In the genomic region with DNA sequence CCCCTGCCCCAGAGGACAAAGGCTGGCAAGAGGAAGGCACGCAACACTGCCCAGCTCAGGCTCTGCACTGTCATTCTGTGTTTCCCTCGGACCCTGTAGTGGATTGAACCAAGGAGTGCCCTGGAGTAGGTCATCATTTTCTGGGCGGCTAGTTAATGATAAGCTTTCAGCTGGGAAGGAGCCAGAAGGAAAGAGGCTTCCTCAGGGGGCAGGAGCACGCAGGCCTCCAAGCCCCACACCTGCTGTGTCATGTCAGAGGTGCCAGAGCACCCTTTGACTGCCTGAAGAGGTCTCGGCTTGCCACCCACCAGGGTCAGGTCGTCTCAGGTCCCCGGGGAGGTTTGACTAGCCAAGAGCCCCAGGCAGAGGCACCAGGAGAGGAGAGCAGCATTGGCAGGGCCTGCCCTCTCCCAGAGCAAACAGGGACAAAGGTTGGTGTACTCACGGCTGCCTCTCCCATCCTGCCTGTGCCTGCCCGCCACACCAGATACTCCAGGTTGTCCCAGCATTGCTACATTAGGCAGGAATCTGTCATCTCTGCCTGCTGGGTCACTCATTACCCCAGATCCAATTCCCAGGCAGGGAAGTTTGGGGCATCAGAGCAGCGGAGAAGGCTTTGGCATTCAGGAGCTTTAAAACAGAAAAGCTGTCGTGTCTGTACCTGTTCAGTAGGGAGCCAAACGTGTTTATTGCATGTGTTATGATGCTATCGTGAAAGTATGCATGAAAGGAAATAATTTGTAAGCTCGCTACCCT, we compare ENCODE assay signal across 10 cellular contexts. TPM values are rescaled to one million over a fixed set of nuclear protein-coding genes. Genes with fewer than 3 reads are reported as not detected.
DNase-seq lines count a peak whose midpoint lies in the region; ATAC-seq and TF ChIP-seq lines count a peak whose summit lies in the region.
"Had no signal": no experiment of that assay in that cellular context is flagged by ENCODE, and none has a peak within 500 bp of the region (broad histone marks: within the 10 kb centered on the region; RNA-seq: fewer than 3 reads in every experiment).

No MANE protein-coding gene starts in this region.

- peak overlapping the region; percentile 86 to 88 for H3K4ac ChIP-seq in mesenchymal stem cell (ENCODE audit: low read depth in 1 of 2, low read length in 2 of 2)

- peak overlapping the region; percentile 72 to 97 for H2BK12ac ChIP-seq in mesenchymal stem cell (ENCODE audit: low read length in 2 of 2)

- peak overlapping the region; percentile 26 for H2BK15ac ChIP-seq in mesenchymal stem cell (ENCODE audit: low read depth, poor library complexity, severe bottlenecking)

- H2BK5ac ChIP-seq in mesenchymal stem cell (ENCODE audit: low read depth, low read length, poor library complexity, severe bottlenecking), result peak overlapping the region; percentile 80

- H3K27me3 ChIP-seq in duodenal mucosa (ENCODE audit: control insufficient read depth in 1 of 2, insufficient read depth in 2 of 2, low read length in 2 of 2) (no peaks in the 10 kb centered on the region), mesenchymal stem cell (ENCODE audit: control insufficient read depth in 1 of 2, insufficient read depth in 1 of 2, low read length in 2 of 2) (no peaks in the 10 kb centered on the region), thyroid gland (no peaks in the 10 kb centered on the region)
- H3K27me3 ChIP-seq: MG63 had no signal

- H2AFZ ChIP-seq in mesenchymal stem cell (ENCODE audit: low read depth, low read length), result no peak overlapping the region

- no peak for TF ChIP-seq POLR2A in thyroid gland (IDR thresholded peaks at IDR 0.05)

- H2BK120ac ChIP-seq in mesenchymal stem cell (ENCODE audit: low read depth, low read length), result peak overlapping the region; percentile 36

- no peaks in the 10 kb centered on the region for H3K36me3 ChIP-seq in duodenal mucosa (ENCODE audit: control insufficient read depth in 1 of 2, insufficient read depth in 2 of 2, low read length in 2 of 2)
- peaks cover 3 to 7% of the 10 kb centered on the region in 2 experiments for H3K36me3 ChIP-seq in mesenchymal stem cell (ENCODE audit: control insufficient read depth in 1 of 2, insufficient read depth in 2 of 2, low read depth in 1 of 2, low read length in 2 of 2)
- H3K36me3 ChIP-seq in thyroid gland, result no peaks in the 10 kb centered on the region
- H3K36me3 ChIP-seq: MG63 had no signal

- peak overlapping the region; percentile 19 to 52 for H3K4me3 ChIP-seq in duodenal mucosa (ENCODE audit: low read depth in 1 of 2, low read length in 2 of 2)
- no peak overlapping the region for H3K4me3 ChIP-seq in mesenchymal stem cell (ENCODE audit: insufficient read depth in 1 of 2, low read depth in 1 of 2, low read length in 2 of 2)
- no peak overlapping the region for H3K4me3 ChIP-seq in thyroid gland (replicated peaks in 1 of 3)
- H3K4me3 ChIP-seq: MG63, SK-N-MC had no signal

- peak overlapping the region; percentile 75 to 88 for H3K18ac ChIP-seq in mesenchymal stem cell (ENCODE audit: low read depth in 1 of 2, low read length in 2 of 2)

- TF ChIP-seq CTCF in thyroid gland (IDR thresholded peaks at IDR 0.05), result no peak

- H3K9me3 ChIP-seq in duodenal mucosa (ENCODE audit: control insufficient read depth in 1 of 2, low read length in 2 of 2), result no peaks in the 10 kb centered on the region
- no peaks in the 10 kb centered on the region for H3K9me3 ChIP-seq in mesenchymal stem cell (ENCODE audit: control insufficient read depth, low read length)
- H3K9me3 ChIP-seq in thyroid gland, result no peaks in the 10 kb centered on the region
- H3K9me3 ChIP-seq: MG63 had no signal

- H3K9ac ChIP-seq in duodenal mucosa (ENCODE audit: low read depth in 1 of 2, low read length in 2 of 2), result peak overlapping the region; percentile 53 to 64
- H3K9ac ChIP-seq in mesenchymal stem cell (ENCODE audit: low read length), result no peak overlapping the region

- ATAC-seq in GM19452 (IDR thresholded peaks at IDR 0.05; ENCODE audit: unreplicated experiment), result no peak
- no peak for ATAC-seq in HG03571 (IDR thresholded peaks at IDR 0.05; ENCODE audit: unreplicated experiment)
- ATAC-seq in HG02884 (IDR thresholded peaks at IDR 0.05; ENCODE audit: unreplicated experiment), result no peak

- H4K91ac ChIP-seq in mesenchymal stem cell (ENCODE audit: low read length), result peak overlapping the region; percentile 67

- peaks cover 4% of the 10 kb centered on the region for H3K79me1 ChIP-seq in mesenchymal stem cell (replicated peaks; ENCODE audit: low read length, poor library complexity, severe bottlenecking)

- peak overlapping the region in 1 of 2 experiments; percentile 84 for H3K14ac ChIP-seq in mesenchymal stem cell (ENCODE audit: low read length in 2 of 2)

- peak overlapping the region; percentile 88 for H2AK5ac ChIP-seq in mesenchymal stem cell (ENCODE audit: low read length, severe bottlenecking)

- peak; percentile 39 for DNase-seq in LHCN-M2 (ENCODE audit: low read depth)
- peak; percentile 35 for DNase-seq in mesenchymal stem cell
- peak; percentile 65 to 75 for DNase-seq in thyroid gland
- DNase-seq in NCI-H345 treated with DMSO at 0.1 percent for 48 hours (lab: John Stamatoyannopoulos, UW; ENCODE audit: unreplicated experiment), result no peak
- DNase-seq: MG63 had no signal

- H4K8ac ChIP-seq in mesenchymal stem cell (ENCODE audit: low read length), result peak overlapping the region; percentile 52

- peak overlapping the region; percentile 86 for H3K27ac ChIP-seq in duodenal mucosa (ENCODE audit: low read depth, low read length)
- peak overlapping the region; percentile 93 for H3K27ac ChIP-seq in mesenchymal stem cell (ENCODE audit: low read length, poor library complexity, severe bottlenecking)
- peak overlapping the region; percentile 62 to 74 (median 65) for H3K27ac ChIP-seq in thyroid gland
- H3K27ac ChIP-seq: SK-N-MC had no signal

- no peak overlapping the region for H3K23ac ChIP-seq in mesenchymal stem cell (ENCODE audit: low read length in 2 of 2)

- H3K4me1 ChIP-seq in duodenal mucosa (ENCODE audit: control insufficient read depth in 1 of 2, insufficient read depth in 2 of 2, low read length in 2 of 2) (peaks cover 50 to 55% of the 10 kb centered on the region in 2 donors), mesenchymal stem cell (ENCODE audit: control insufficient read depth, insufficient read depth, low read depth, low read length) (peaks cover 38% of the 10 kb centered on the region), thyroid gland (peaks cover 18 to 42% of the 10 kb centered on the region in 2 donors)

- H3K4me2 ChIP-seq in mesenchymal stem cell (ENCODE audit: low read length, poor library complexity, severe bottlenecking), result peak overlapping the region; percentile 57

- 72% methylated on average over 14 of the region's 14 CpGs for WGBS in mesenchymal stem cell
- 43 to 55% methylated on average over 13 to 14 of the region's 14 CpGs for WGBS in thyroid gland, 2 donors

- intact Hi-C loops in thyroid gland (cut with DNase I), result no loop called here

RNA-seq across cellular contexts. Expression of gene ATP2A2, which starts 33.5 kb away (rescaled TPM):
- total RNA-seq in LHCN-M2 (2014; rRNA removed), result 114 and 132 TPM in 2 replicates
- 73.9 TPM for polyA plus RNA-seq in LHCN-M2 (2012)
- 155 TPM for polyA plus RNA-seq in mesenchymal stem cell (2013, experiment 1 of 2)
- polyA plus RNA-seq in mesenchymal stem cell (2013, experiment 2 of 2), result 150 TPM
- total RNA-seq in thyroid gland, result 100 to 1,000 TPM; 126 to 220 (median 174) TPM

Comparison
In these comparisons a context has a peak if more than half of its experiments do, and no peak if none do; other contexts are left out.
1. H3K4me3 ChIP-seq: peak in duodenal mucosa (2 of 2); none in mesenchymal stem cell (0 of 2) and thyroid gland (0 of 3).
2. Peak in every context shown above with its lines, with median percentiles within 50 percentile points of each other: H3K27ac ChIP-seq.